Comparison of ENCODE assay signal across 30 cellular contexts in genomic region chr20:3224681-3225421, GRCh38. TPM values are rescaled to one million over a fixed set of nuclear protein-coding genes. Genes with fewer than 3 reads are reported as not detected.
DNase-seq lines count a peak whose midpoint lies in the region; ATAC-seq and TF ChIP-seq lines count a peak whose summit lies in the region.
"Had no signal": no experiment of that assay in that cellular context is flagged by ENCODE, and none has a peak within 500 bp of the region (broad histone marks: within the 10 kb centered on the region; RNA-seq: fewer than 3 reads in every experiment).

No MANE protein-coding gene starts in this region.

- WGBS in transverse colon (ENCODE audit: low coverage in 1 of 2), 2 donors, result 91% methylated on average over 8 of the region's 8 CpGs; no CpG with 5 or more reads in 1 of the 2 donors

- no peaks in the 10 kb centered on the region for H3K9me3 ChIP-seq in transverse colon
- H3K9me3 ChIP-seq: breast epithelium, gastrocnemius medialis, HAP-1, tibial artery had no signal

- in situ Hi-C loops in transverse colon (cut with MboI; ENCODE audit: low pct_ligation_motif_present in 1 of 4, low pct_unique_long_range_greater_than_20kb in 1 of 4, low sequenced_read_pairs in 3 of 4), result no loop called here

- peaks cover 24% of the 10 kb centered on the region for H3K4me1 Mint-ChIP-seq in activated naive CD4-positive, alpha-beta T cell treated with anti-CD3 and anti-CD28 coated beads, Interleukin-2, amount 10 ng/mL, durations not matched to agents 7 days and 5 days

- H3K4me3 Mint-ChIP-seq in activated naive CD4-positive, alpha-beta T cell treated with anti-CD3 and anti-CD28 coated beads, Interleukin-2, amount 10 ng/mL, durations not matched to agents 7 days and 5 days, result no peak overlapping the region
- H3K4me3 Mint-ChIP-seq: activated naive CD4-positive, alpha-beta T cell treated with anti-CD3 and anti-CD28 coated beads, Interleukin-2, amount 50 U/mL, for 24 hours; activated T-helper 1 cell treated with anti-CD3 and anti-CD28 coated beads, Interleukin-12 subunit alpha, Interleukin-12 subunit beta, Interleukin-2, Interleukin-4 antibody, amounts not matched to agents 30 ng/mL and 10 ng/mL and 1 ng/mL, durations not matched to agents 14 hours and 24 hours and 36 hours; effector memory CD8-positive, alpha-beta T cell; immature natural killer cell; stimulated activated naive CD8-positive, alpha-beta T cell treated with anti-CD3 and anti-CD28 coated beads, Interleukin-15, amount 100 ng/mL, for 72 hours had no signal

- peak overlapping the region; percentile 19 for H3K27ac Mint-ChIP-seq in activated naive CD4-positive, alpha-beta T cell treated with anti-CD3 and anti-CD28 coated beads, Interleukin-2, amount 10 ng/mL, durations not matched to agents 7 days and 5 days
- H3K27ac Mint-ChIP-seq: activated naive CD4-positive, alpha-beta T cell treated with anti-CD3 and anti-CD28 coated beads, Interleukin-2, amount 50 U/mL, for 24 hours; activated T-helper 1 cell treated with anti-CD3 and anti-CD28 coated beads, Interleukin-12 subunit alpha, Interleukin-12 subunit beta, Interleukin-2, Interleukin-4 antibody, amounts not matched to agents 30 ng/mL and 10 ng/mL and 1 ng/mL, durations not matched to agents 14 hours and 24 hours and 36 hours; effector memory CD8-positive, alpha-beta T cell; immature natural killer cell had no signal

- H3K36me3 ChIP-seq in transverse colon, result no peaks in the 10 kb centered on the region
- H3K36me3 ChIP-seq: breast epithelium, gastrocnemius medialis had no signal

- H3K27ac ChIP-seq in transverse colon, result no peak overlapping the region
- H3K27ac ChIP-seq: breast epithelium, KMS-11, tibial artery, WERI-Rb-1 had no signal

- no peaks in the 10 kb centered on the region for H3K27me3 Mint-ChIP-seq in activated naive CD4-positive, alpha-beta T cell treated with anti-CD3 and anti-CD28 coated beads, Interleukin-2, amount 10 ng/mL, durations not matched to agents 7 days and 5 days
- H3K27me3 Mint-ChIP-seq: activated naive CD4-positive, alpha-beta T cell treated with anti-CD3 and anti-CD28 coated beads, Interleukin-2, amount 50 U/mL, for 24 hours; effector memory CD8-positive, alpha-beta T cell; stimulated activated naive CD8-positive, alpha-beta T cell treated with anti-CD3 and anti-CD28 coated beads, Interleukin-15, amount 100 ng/mL, for 72 hours had no signal

- no peaks in the 10 kb centered on the region for H3K27me3 ChIP-seq in transverse colon
- H3K27me3 ChIP-seq: breast epithelium, gastrocnemius medialis, tibial artery had no signal

- ATAC-seq in left colon (peak; percentile 82), GM21619 (IDR thresholded peaks at IDR 0.05; ENCODE audit: unreplicated experiment) (no peak)
- ATAC-seq: effector memory CD8-positive, alpha-beta T cell; gastrocnemius medialis; stimulated activated naive CD8-positive, alpha-beta T cell treated with anti-CD3 and anti-CD28 coated beads, Interleukin-15, amount 100 ng/mL, for 72 hours had no signal

- TF ChIP-seq CTCF in transverse colon (IDR thresholded peaks at IDR 0.05), result no peak

- no peak for TF ChIP-seq EP300 in transverse colon (IDR thresholded peaks at IDR 0.05; ENCODE audit: low read depth)

- no peak for DNase-seq in activated naive CD4-positive, alpha-beta T cell treated with anti-CD3 and anti-CD28 coated beads, Interleukin-2, amount 10 ng/mL, durations not matched to agents 7 days and 5 days
- DNase-seq in activated naive CD4-positive, alpha-beta T cell (lab: John Stamatoyannopoulos, UW), result no peak
- peak; percentile 66 for DNase-seq in SW480 (ENCODE audit: low spot score)
- peak; percentile 52 to 72 for DNase-seq in left colon
- peak; percentile 68 for DNase-seq in transverse colon
- DNase-seq in Ammon's horn (ENCODE audit: low spot score), result no peak
- no peak for DNase-seq in HK-2 (ENCODE audit: unreplicated experiment)
- DNase-seq: activated CD8-positive, alpha-beta memory T cell treated with anti-CD3 and anti-CD28 coated beads, Interleukin-2, amount 50 U/mL, for 4 hours; AML-193; amygdala; COR-L47; DND-41; effector memory CD8-positive, alpha-beta T cell; gastrocnemius medialis; hippocampal formation; immature natural killer cell; mesendoderm; NCI-H1436 treated with DMSO at 0.1 percent for 48 hours; NCI-H446; nucleus accumbens; SHP77 treated with DMSO at 0.1 percent for 48 hours; stimulated activated naive CD8-positive, alpha-beta T cell treated with anti-CD3 and anti-CD28 coated beads, Interleukin-15, amount 100 ng/mL, for 72 hours; tibial artery; WERI-Rb-1 had no signal

- no peak for TF ChIP-seq POLR2A in transverse colon (IDR thresholded peaks at IDR 0.05)

- H3K4me1 ChIP-seq in transverse colon, result peaks cover 0 to 6% (median 0%) of the 10 kb centered on the region in 4 donors
- H3K4me1 ChIP-seq: breast epithelium, HAP-1, tibial artery had no signal

- peaks cover 20% of the 10 kb centered on the region for H3K36me3 Mint-ChIP-seq in activated naive CD4-positive, alpha-beta T cell treated with anti-CD3 and anti-CD28 coated beads, Interleukin-2, amount 10 ng/mL, durations not matched to agents 7 days and 5 days

- CTCF ChIA-PET in activated naive CD4-positive, alpha-beta T cell treated with anti-CD3 and anti-CD28 coated beads, Interleukin-2, amount 10 ng/mL, durations not matched to agents 7 days and 5 days (lab: Charles Lee), result no interaction called here

- no peak overlapping the region for H3K4me3 ChIP-seq in transverse colon
- H3K4me3 ChIP-seq: breast epithelium, gastrocnemius medialis, HAP-1, tibial artery had no signal

- H3K9me3 Mint-ChIP-seq in activated naive CD4-positive, alpha-beta T cell treated with anti-CD3 and anti-CD28 coated beads, Interleukin-2, amount 10 ng/mL, durations not matched to agents 7 days and 5 days, result no peaks in the 10 kb centered on the region
- H3K9me3 Mint-ChIP-seq: activated naive CD4-positive, alpha-beta T cell treated with anti-CD3 and anti-CD28 coated beads, Interleukin-2, amount 50 U/mL, for 24 hours; activated T-helper 1 cell treated with anti-CD3 and anti-CD28 coated beads, Interleukin-12 subunit alpha, Interleukin-12 subunit beta, Interleukin-2, Interleukin-4 antibody, amounts not matched to agents 30 ng/mL and 10 ng/mL and 1 ng/mL, durations not matched to agents 14 hours and 24 hours and 36 hours; effector memory CD8-positive, alpha-beta T cell; immature natural killer cell; stimulated activated naive CD8-positive, alpha-beta T cell treated with anti-CD3 and anti-CD28 coated beads, Interleukin-15, amount 100 ng/mL, for 72 hours had no signal

- intact Hi-C loops in left colon (cut with DNase I, micrococcal nuclease) (loop anchor here in 1 of 2 donors (10.0 kb wide), 1 partner anchor 50 kb away; no protein-coding TSS in a partner anchor), transverse colon (cut with DNase I; ENCODE audit: low total_unique reads) (no loop called here)

RNA-seq across cellular contexts. Expression of gene SLC4A11, which starts 14.1 kb away (rescaled TPM):
- total RNA-seq in left colon, result under 1 TPM; 0.56 to 0.89 TPM
- 1 to 10 TPM in 1 of 4 donors, under 1 TPM in 3; 0.20 to 1.4 (median 0.69) TPM for total RNA-seq in transverse colon

RNA-seq across cellular contexts. Expression of gene ITPA, which starts 15.6 kb away (rescaled TPM):
- total RNA-seq in left colon (10 to 100 TPM; 44.8 to 46.3 TPM), transverse colon (10 to 100 TPM; 15.0 to 95.7 (median 39.6) TPM)

RNA-seq across cellular contexts. Expression of gene DDRGK1, which starts 20.4 kb away (rescaled TPM):
- total RNA-seq in left colon, result 10 to 100 TPM; 50.4 to 70.3 TPM
- 10 to 100 TPM; 47.0 to 85.6 (median 80.4) TPM for total RNA-seq in transverse colon

RNA-seq across cellular contexts. Expression of gene LZTS3, which starts 51.5 kb away (rescaled TPM):
- total RNA-seq in left colon (10 to 100 TPM in 1 of 2 donors, 1 to 10 TPM in 1; 5.5 to 10.9 TPM), transverse colon (10 to 100 TPM in 2 of 4 donors, 1 to 10 TPM in 2; 9.0 to 13.5 (median 9.7) TPM)

Comparison
In these comparisons a context has a peak if more than half of its experiments do, and no peak if none do; other contexts are left out.
1. DNase-seq: peak in SW480 (single experiment), left colon (2 of 2) and transverse colon (single experiment); none in activated naive CD4-positive, alpha-beta T cell treated with anti-CD3 and anti-CD28 coated beads, Interleukin-2, amount 10 ng/mL, durations not matched to agents 7 days and 5 days (single experiment), activated naive CD4-positive, alpha-beta T cell (0 of 4), Ammon's horn (single experiment) and HK-2 (single experiment).